In the genomic region with DNA sequence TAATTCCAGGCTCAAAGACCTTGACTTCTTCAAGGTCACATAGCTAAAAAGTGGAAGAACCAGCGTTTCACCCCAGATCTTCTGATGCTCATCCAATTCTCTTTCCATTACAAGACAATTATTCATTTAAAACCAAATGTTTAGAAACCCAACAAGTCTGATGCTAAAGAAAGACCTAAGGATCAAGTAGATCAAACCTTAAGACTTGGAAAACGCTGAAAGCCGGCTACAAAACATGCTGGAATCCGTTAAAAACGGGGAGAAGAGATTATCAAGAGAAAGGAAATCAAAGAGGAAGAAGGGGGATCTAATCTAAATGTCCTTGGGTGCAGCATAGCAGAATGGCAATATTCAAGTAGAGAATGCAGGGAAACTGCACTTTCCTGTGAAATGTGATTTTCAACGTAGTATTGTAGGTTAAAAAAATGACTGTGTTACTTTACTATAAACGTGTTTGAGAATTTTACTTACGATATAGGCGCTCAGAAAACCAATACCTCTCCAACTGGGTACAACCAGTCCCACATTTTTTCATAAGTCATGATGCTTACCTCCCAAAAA, we compare ENCODE assay signal across 8 cellular contexts. TPM values are rescaled to one million over a fixed set of nuclear protein-coding genes. Genes with fewer than 3 reads are reported as not detected.
DNase-seq lines count a peak whose midpoint lies in the region; ATAC-seq, FAIRE-seq and TF ChIP-seq lines count a peak whose summit lies in the region.

No MANE protein-coding gene starts in this region.

- no peak overlapping the region for H3K27ac ChIP-seq in GM12878 (ENCODE audit: control insufficient read depth, insufficient read depth)

- ATAC-seq in GM12878, result no peak
- no peak for ATAC-seq in memory B cell (ENCODE audit: low read depth)
- no peak for ATAC-seq in HG02885 (IDR thresholded peaks at IDR 0.05; ENCODE audit: poor library complexity, unreplicated experiment)
- no peak for ATAC-seq in HG03469 (IDR thresholded peaks at IDR 0.05; ENCODE audit: unreplicated experiment)

- peak; percentile 76 for FAIRE-seq in GM12878 (lab: Jason Lieb, UNC)

- no peaks in the 10 kb centered on the region for H3K36me3 Mint-ChIP-seq in activated naive CD4-positive, alpha-beta T cell treated with anti-CD3 and anti-CD28 coated beads, Interleukin-2, amount 10 ng/mL, durations not matched to agents 7 days and 5 days
- H3K36me3 Mint-ChIP-seq in memory B cell (no peaks in the 10 kb centered on the region), type B pancreatic cell (no peaks in the 10 kb centered on the region)

- no peaks in the 10 kb centered on the region for H3K27me3 ChIP-seq in GM12878 (replicated peaks in 1 of 2; ENCODE audit: control insufficient read depth in 2 of 2, insufficient read depth in 2 of 2, low read length in 1 of 2)

- H2AFZ ChIP-seq in GM12878 (ENCODE audit: control insufficient read depth, low read depth, low read length), result no peak overlapping the region

- H3K36me3 ChIP-seq in GM12878 (ENCODE audit: control insufficient read depth in 2 of 2, insufficient read depth in 2 of 2, low read length in 1 of 2), result no peaks in the 10 kb centered on the region

- H3K9ac ChIP-seq in GM12878 (ENCODE audit: control insufficient read depth, insufficient read depth, low read length), result no peak overlapping the region; the same call in 1 of the 2 replicates

- H3K4me3 Mint-ChIP-seq in activated naive CD4-positive, alpha-beta T cell treated with anti-CD3 and anti-CD28 coated beads, Interleukin-2, amount 10 ng/mL, durations not matched to agents 7 days and 5 days, result peak overlapping the region; percentile 91
- H3K4me3 Mint-ChIP-seq in memory B cell, result peak overlapping the region; percentile 87
- H3K4me3 Mint-ChIP-seq in type B pancreatic cell, result peak overlapping the region; percentile 90

- H3K27me3 Mint-ChIP-seq in activated naive CD4-positive, alpha-beta T cell treated with anti-CD3 and anti-CD28 coated beads, Interleukin-2, amount 10 ng/mL, durations not matched to agents 7 days and 5 days, result peaks cover 31% of the 10 kb centered on the region
- H3K27me3 Mint-ChIP-seq in memory B cell (no peaks in the 10 kb centered on the region), type B pancreatic cell (peaks cover 23% of the 10 kb centered on the region)

- TF ChIP-seq POLR2A in GM12878 (IDR thresholded peaks at IDR 0.05; ENCODE audit: low read depth, low read length), result no peak

- no peaks in the 10 kb centered on the region for H3K9me3 Mint-ChIP-seq in activated naive CD4-positive, alpha-beta T cell treated with anti-CD3 and anti-CD28 coated beads, Interleukin-2, amount 10 ng/mL, durations not matched to agents 7 days and 5 days
- no peaks in the 10 kb centered on the region for H3K9me3 Mint-ChIP-seq in memory B cell
- H3K9me3 Mint-ChIP-seq in type B pancreatic cell, result no peaks in the 10 kb centered on the region

- in situ Hi-C loops in GM12878 (cut with MboI), result no loop called here

- TF ChIP-seq RAD21 in GM12878 (IDR thresholded peaks at IDR 0.05; ENCODE audit: insufficient read depth, low read depth, low read length), result no peak

- RAD21 ChIA-PET in GM12878 (lab: Charles Lee; ENCODE audit: unreplicated experiment), result no interaction called here

- no peaks in the 10 kb centered on the region for H3K4me1 ChIP-seq in GM12878 (ENCODE audit: control insufficient read depth, insufficient read depth, low read length)

- CTCF ChIA-PET in activated naive CD4-positive, alpha-beta T cell treated with anti-CD3 and anti-CD28 coated beads, Interleukin-2, amount 10 ng/mL, durations not matched to agents 7 days and 5 days (lab: Charles Lee), result no interaction called here
- CTCF ChIA-PET in GM12878 (lab: Yijun Ruan, JAX), result no interaction called here

- SMC1A ChIA-PET in GM12878 (lab: Charles Lee; ENCODE audit: uncharacterized antibody, unreplicated experiment), result interaction anchor here (0.9 to 1.3 kb wide), 2 partner anchors 29 to 38 kb away, joined by 4 read pairs; no protein-coding TSS in a partner anchor

- H3K4me2 ChIP-seq in GM12878 (ENCODE audit: control insufficient read depth, insufficient read depth), result peak overlapping the region; percentile 97

- peaks cover 16% of the 10 kb centered on the region for H3K4me1 Mint-ChIP-seq in activated naive CD4-positive, alpha-beta T cell treated with anti-CD3 and anti-CD28 coated beads, Interleukin-2, amount 10 ng/mL, durations not matched to agents 7 days and 5 days
- H3K4me1 Mint-ChIP-seq in memory B cell, result peaks cover 11% of the 10 kb centered on the region
- peaks cover 8% of the 10 kb centered on the region for H3K4me1 Mint-ChIP-seq in type B pancreatic cell (ENCODE audit: unreplicated experiment)

- no peak for TF ChIP-seq EP300 in GM12878 (IDR thresholded peaks at IDR 0.05; ENCODE audit: borderline replicate concordance in 1 of 2, control insufficient read depth in 1 of 2, low read depth in 2 of 2, low read length in 2 of 2)

- H4K20me1 ChIP-seq in GM12878 (ENCODE audit: control insufficient read depth, insufficient read depth), result no peaks in the 10 kb centered on the region

- POLR2A ChIA-PET in GM12878 (lab: Charles Lee), result no interaction called here

- H3K27ac Mint-ChIP-seq in activated naive CD4-positive, alpha-beta T cell treated with anti-CD3 and anti-CD28 coated beads, Interleukin-2, amount 10 ng/mL, durations not matched to agents 7 days and 5 days, result peak overlapping the region; percentile 82
- H3K27ac Mint-ChIP-seq in memory B cell, result peak overlapping the region; percentile 91
- H3K27ac Mint-ChIP-seq in type B pancreatic cell, result peak overlapping the region; percentile 76

- no peak for DNase-seq in activated naive CD4-positive, alpha-beta T cell treated with anti-CD3 and anti-CD28 coated beads, Interleukin-2, amount 10 ng/mL, durations not matched to agents 7 days and 5 days
- DNase-seq in activated naive CD4-positive, alpha-beta T cell (lab: John Stamatoyannopoulos, UW), result no peak
- DNase-seq in GM12878 (ENCODE audit: low read depth, low spot score) (no peak), memory B cell (ENCODE audit: low spot score in 2 of 2) (no peak), type B pancreatic cell (ENCODE audit: extremely low spot score, unreplicated experiment) (no peak), MV-4-11 (lab: John Stamatoyannopoulos, UW) (no peak)

- no TSS peak for BruUV-seq in GM12878 (replicated peaks; lab: Mats Ljungman, UMichigan)

- WGBS in GM12878 (ENCODE audit: insufficient coverage, insufficient replicate concordance, low lambda C conversion rate, missing lambda C conversion rate), result 79% methylated on average over 9 of the region's 9 CpGs

- intact Hi-C loops in GM12878 (cut with micrococcal nuclease; ENCODE audit: unreplicated experiment), result no loop called here

- H3K4me3 ChIP-seq in GM12878, result peak overlapping the region; percentile 92

- no peaks in the 10 kb centered on the region; the same call in 1 of the 2 replicates for H3K79me2 ChIP-seq in GM12878 (ENCODE audit: control insufficient read depth, insufficient read depth, low read length)

- TF ChIP-seq CTCF in GM12878 (IDR thresholded peaks at IDR 0.05 in 2 of 3, conservative IDR thresholded peaks at IDR 0.05 in 1 of 3; ENCODE audit: control insufficient read depth in 2 of 3, extremely low read depth in 1 of 3, insufficient read depth in 1 of 3, low read depth in 3 of 3, low read length in 3 of 3), result no peak
- no peak for TF ChIP-seq CTCF in type B pancreatic cell (conservative IDR thresholded peaks at IDR 0.05)

- no peaks in the 10 kb centered on the region for H3K9me3 ChIP-seq in GM12878 (replicated peaks; ENCODE audit: control insufficient read depth, insufficient read depth, low read length)

TF ChIP-seq in GM12878, 131 proteins besides CTCF, POLR2A, EP300 and RAD21:
- TF ChIP-seq SMARCA5 (IDR thresholded peaks at IDR 0.05) (no peak), WRNIP1 (IDR thresholded peaks at IDR 0.05; ENCODE audit: borderline replicate concordance, low read depth, low read length) (no peak), SMAD5 (IDR thresholded peaks at IDR 0.05; ENCODE audit: low read depth) (no peak)

RNA-seq across cellular contexts. Expression of a gene that starts 1.3 kb away (rescaled TPM):
- total RNA-seq in GM12878 (2013; cell fraction: nucleolus; rRNA removed), result 16.2 and 20.5 TPM in 2 replicates
- total RNA-seq in GM12878 (2014; rRNA removed), result 3.3 and 3.5 TPM in 2 replicates
- total RNA-seq in GM12878 (2014; rRNA removed; fragmentation: Illumina TruSeq; extraction: Trizol), result 3.0 and 3.1 TPM in 2 replicates
- total RNA-seq in GM12878 (2021), result 7.3 and 8.7 TPM in 2 replicates
- 2.6 TPM for polyA plus RNA-seq in GM12878 (2011; ENCODE audit: low read depth)
- polyA plus RNA-seq in GM12878 (2011; rRNA removed), result 2.6 and 3.7 TPM in 2 replicates
- 2.7 and 2.9 TPM in 2 replicates for polyA plus RNA-seq in GM12878 (2011; cell fraction: cytosol; rRNA removed)
- 17.1 and 21.0 TPM in 2 replicates for polyA plus RNA-seq in GM12878 (2011; cell fraction: nucleus; rRNA removed)
- polyA plus RNA-seq in GM12878 (2012), result 3.4 and 3.7 TPM in 2 replicates
- polyA plus RNA-seq in GM12878 (2014; fragmentation: Illumina TruSeq; extraction: Trizol), result 2.0 and 3.3 TPM in 2 replicates
- polyA plus RNA-seq in GM12878 (2014; fragmentation: Nextera tagmentation; extraction: Ambion mirVana), result under 1 TPM; 0.16 to 0.40 TPM
- 4.4 and 8.1 TPM in 2 replicates for polyA plus RNA-seq in GM12878 (2014; rRNA removed)
- 1 to 10 TPM in 1 of 2 experiments, under 1 TPM in 1; 0.89 to 1.3 TPM for polyA plus RNA-seq in GM12878 (2016; fragmentation: Nextera tagmentation; extraction: Ambion mirVana)
- 8.1 and 8.9 TPM in 2 replicates for polyA minus RNA-seq in GM12878 (2011; rRNA and poly(A)+ RNA removed)
- 1.1 and 2.2 TPM in 2 replicates for polyA minus RNA-seq in GM12878 (2011; cell fraction: cytosol; rRNA and poly(A)+ RNA removed)
- polyA minus RNA-seq in GM12878 (2011; cell fraction: nucleus; rRNA and poly(A)+ RNA removed), result 5.7 and 11.5 TPM in 2 replicates
- 20.4 and 42.0 TPM in 2 replicates for total RNA-seq in type B pancreatic cell (ENCODE audit: low replicate concordance)
